ENCODE assay signal across 8 cellular contexts in the genomic region with DNA sequence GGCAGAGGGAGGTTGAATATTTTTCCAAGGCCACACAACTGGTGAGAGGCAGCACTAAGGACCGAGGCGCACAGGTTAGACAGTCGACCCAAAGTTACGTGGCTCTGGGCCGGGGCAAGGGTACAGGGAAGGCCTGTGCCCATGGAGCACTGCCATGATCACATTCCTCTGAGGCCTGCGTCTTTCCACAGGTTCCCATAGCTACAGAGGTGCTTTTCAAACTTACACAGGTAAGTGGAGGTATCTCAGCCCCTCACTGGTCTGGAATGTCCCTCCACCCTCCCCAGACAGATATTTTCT.
DNase-seq lines count a peak whose midpoint lies in the region; ATAC-seq lines count a peak whose summit lies in the region.

No MANE protein-coding gene starts in this region.

- H3K9ac ChIP-seq in HUES6 (ENCODE audit: low read length) (peak overlapping the region; percentile 77), iPS-18a (ENCODE audit: low read length) (peak overlapping the region; percentile 69)

- no peak overlapping the region for H3K27ac ChIP-seq in HUES6 (ENCODE audit: low read depth, low read length)
- no peak overlapping the region for H3K27ac ChIP-seq in iPS-18a (ENCODE audit: low read length)

- H3K4me3 ChIP-seq in HUES6 (ENCODE audit: low read depth, low read length) = peak overlapping the region; percentile 95
- H3K4me3 ChIP-seq in iPS-18a (ENCODE audit: low read length) = peak overlapping the region; percentile 90

- H3K36me3 Mint-ChIP-seq in activated naive CD8-positive, alpha-beta T cell treated with anti-CD3 and anti-CD28 coated beads, Interleukin-2, amount 50 U/mL, for 24 hours (ENCODE audit: low read depth) = peaks cover 47% of the 10 kb centered on the region
- peaks cover 53% of the 10 kb centered on the region for H3K36me3 Mint-ChIP-seq in stimulated activated memory B cell treated with anti-CD40 and anti-IgM and Interleukin-4, amounts not matched to agents 10 μg/mL and 1 μg/mL and 100 μg/mL, for 72 hours

- H3K4me1 ChIP-seq in HUES6 (ENCODE audit: control insufficient read depth, insufficient read depth, low read length) (peaks cover 4% of the 10 kb centered on the region), iPS-18a (ENCODE audit: control insufficient read depth, low read depth, low read length) (no peaks in the 10 kb centered on the region)

- no peak for DNase-seq in activated naive CD8-positive, alpha-beta T cell treated with anti-CD3 and anti-CD28 coated beads, Interleukin-2, amount 50 U/mL, for 24 hours
- no peak for DNase-seq in EL
- no peak for DNase-seq in NCI-H446 (lab: John Stamatoyannopoulos, UW)
- no peak for DNase-seq in AG20443 (ENCODE audit: low spot score)

- peaks cover 20% of the 10 kb centered on the region for H3K9me3 ChIP-seq in HUES6 (ENCODE audit: control insufficient read depth, insufficient read depth, low read depth, low read length)
- H3K9me3 ChIP-seq in iPS-18a (ENCODE audit: control insufficient read depth, low read depth, low read length) = peaks cover 8% of the 10 kb centered on the region

- ATAC-seq in activated naive CD8-positive, alpha-beta T cell treated with anti-CD3 and anti-CD28 coated beads, Interleukin-2, amount 50 U/mL, for 24 hours = no peak
- no peak for ATAC-seq in stimulated activated memory B cell treated with anti-CD40 and anti-IgM and Interleukin-4, amounts not matched to agents 10 μg/mL and 1 μg/mL and 100 μg/mL, for 72 hours
- ATAC-seq in HG02623 (IDR thresholded peaks at IDR 0.05; ENCODE audit: unreplicated experiment) = no peak

- H3K4me3 Mint-ChIP-seq in activated naive CD8-positive, alpha-beta T cell treated with anti-CD3 and anti-CD28 coated beads, Interleukin-2, amount 50 U/mL, for 24 hours = peak overlapping the region; percentile 85
- H3K4me3 Mint-ChIP-seq in stimulated activated memory B cell treated with anti-CD40 and anti-IgM and Interleukin-4, amounts not matched to agents 10 μg/mL and 1 μg/mL and 100 μg/mL, for 72 hours = peak overlapping the region; percentile 91

- peaks cover 17% of the 10 kb centered on the region for H3K4me1 Mint-ChIP-seq in activated naive CD8-positive, alpha-beta T cell treated with anti-CD3 and anti-CD28 coated beads, Interleukin-2, amount 50 U/mL, for 24 hours
- peaks cover 32% of the 10 kb centered on the region for H3K4me1 Mint-ChIP-seq in stimulated activated memory B cell treated with anti-CD40 and anti-IgM and Interleukin-4, amounts not matched to agents 10 μg/mL and 1 μg/mL and 100 μg/mL, for 72 hours

- H3K27me3 ChIP-seq in HUES6 (ENCODE audit: control insufficient read depth, insufficient read depth, low read length) (no peaks in the 10 kb centered on the region), iPS-18a (ENCODE audit: control insufficient read depth, insufficient read depth, low read length) (no peaks in the 10 kb centered on the region)

- H3K27ac Mint-ChIP-seq in activated naive CD8-positive, alpha-beta T cell treated with anti-CD3 and anti-CD28 coated beads, Interleukin-2, amount 50 U/mL, for 24 hours = peak overlapping the region; percentile 25
- peak overlapping the region; percentile 86 for H3K27ac Mint-ChIP-seq in stimulated activated memory B cell treated with anti-CD40 and anti-IgM and Interleukin-4, amounts not matched to agents 10 μg/mL and 1 μg/mL and 100 μg/mL, for 72 hours

- H3K9me3 Mint-ChIP-seq in activated naive CD8-positive, alpha-beta T cell treated with anti-CD3 and anti-CD28 coated beads, Interleukin-2, amount 50 U/mL, for 24 hours = peaks cover 44% of the 10 kb centered on the region
- H3K9me3 Mint-ChIP-seq in stimulated activated memory B cell treated with anti-CD40 and anti-IgM and Interleukin-4, amounts not matched to agents 10 μg/mL and 1 μg/mL and 100 μg/mL, for 72 hours = peaks cover 20% of the 10 kb centered on the region

- H3K27me3 Mint-ChIP-seq in activated naive CD8-positive, alpha-beta T cell treated with anti-CD3 and anti-CD28 coated beads, Interleukin-2, amount 50 U/mL, for 24 hours = no peaks in the 10 kb centered on the region
- H3K27me3 Mint-ChIP-seq in stimulated activated memory B cell treated with anti-CD40 and anti-IgM and Interleukin-4, amounts not matched to agents 10 μg/mL and 1 μg/mL and 100 μg/mL, for 72 hours = no peaks in the 10 kb centered on the region

- H3K36me3 ChIP-seq in HUES6 (ENCODE audit: control insufficient read depth, insufficient read depth, low read length) = peaks cover 33% of the 10 kb centered on the region
- H3K36me3 ChIP-seq in iPS-18a (ENCODE audit: control insufficient read depth, low read depth, low read length) = peaks cover 10% of the 10 kb centered on the region
